Comparison of ENCODE assay signal across 8 cellular contexts in the genomic region with DNA sequence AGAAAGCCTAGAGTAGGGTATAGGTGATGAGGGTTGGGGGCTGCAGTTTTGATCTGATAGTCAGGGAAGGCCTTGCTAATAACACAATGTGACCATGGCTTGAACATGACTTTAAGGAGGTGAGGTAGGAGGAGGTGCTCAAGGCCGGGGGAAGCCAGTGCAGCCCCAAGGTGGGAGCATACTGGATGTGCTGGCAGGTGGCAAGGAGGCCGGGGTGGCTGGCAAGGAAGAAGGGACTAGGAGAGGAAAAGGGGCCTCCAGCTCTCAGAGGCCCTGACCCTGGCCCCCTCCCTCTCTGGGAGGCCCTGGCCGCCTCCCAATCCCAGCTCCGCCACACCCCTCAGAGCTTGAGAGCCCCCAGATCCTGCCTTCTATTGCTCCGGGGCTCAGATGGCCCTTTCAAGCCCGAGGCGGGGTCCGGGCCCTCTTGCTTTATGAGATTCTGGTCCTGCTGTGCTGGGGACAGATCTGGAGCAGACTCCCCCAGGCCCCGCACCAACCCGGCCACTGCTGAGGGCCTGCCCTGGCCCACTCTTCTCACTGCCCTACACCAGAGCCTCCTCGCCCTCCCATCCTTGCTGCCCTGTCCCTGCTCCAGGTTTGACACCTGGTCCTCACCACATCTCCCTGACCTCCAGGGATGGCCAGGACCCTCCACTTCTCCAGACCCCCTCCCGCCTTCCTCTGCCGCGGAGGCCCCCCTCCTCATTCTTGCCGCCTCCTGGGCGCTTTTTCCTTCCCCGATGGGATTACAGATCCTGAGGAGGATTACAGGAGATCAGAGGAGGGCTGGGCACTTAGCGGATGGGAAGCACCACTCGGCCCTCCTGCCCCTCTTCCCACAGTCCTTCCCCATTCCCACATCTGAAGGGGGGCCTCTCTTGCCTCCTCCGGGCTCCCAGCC. TPM values are rescaled to one million over a fixed set of nuclear protein-coding genes. Genes with fewer than 3 reads are reported as not detected.
A peak's percentile ranks its signal among the peaks of the same experiment; 100 is the strongest.
DNase-seq lines count a peak whose midpoint lies in the region; ATAC-seq, FAIRE-seq and TF ChIP-seq lines count a peak whose summit lies in the region.

No MANE protein-coding gene starts in this region.

- H3K36me3 ChIP-seq in heart right ventricle (peaks cover 0 to 53% (median 8%) of the 10 kb centered on the region in 9 donors), astrocyte (ENCODE audit: insufficient read depth, low read length) (peaks cover 2% of the 10 kb centered on the region), upper lobe of right lung (peaks cover 7% of the 10 kb centered on the region)

- TF ChIP-seq CTCF in heart right ventricle (IDR thresholded peaks at IDR 0.05): no peak
- TF ChIP-seq CTCF in astrocyte (IDR thresholded peaks at IDR 0.05; ENCODE audit: insufficient read depth, low read depth, low read length): no peak
- TF ChIP-seq CTCF in upper lobe of right lung (IDR thresholded peaks at IDR 0.05): no peak

- peaks cover 32% of the 10 kb centered on the region for H3K79me2 ChIP-seq in astrocyte (ENCODE audit: insufficient read depth, low read length)

- H3K27ac ChIP-seq in heart right ventricle: peak overlapping the region in 3 of 10 donors; percentile 5 to 99 (median 98)
- H3K27ac ChIP-seq in astrocyte (ENCODE audit: low read depth, low read length): peak overlapping the region; percentile 29
- no peak overlapping the region for H3K27ac ChIP-seq in upper lobe of right lung

- H2AFZ ChIP-seq in astrocyte (ENCODE audit: low read depth, low read length): no peak overlapping the region

- no peaks in the 10 kb centered on the region for H3K27me3 Mint-ChIP-seq in astrocyte (ENCODE audit: low read depth, unreplicated experiment)
- no peaks in the 10 kb centered on the region for H3K27me3 Mint-ChIP-seq in memory B cell

- H3K4me3 ChIP-seq in heart right ventricle (peak overlapping the region in 9 of 10 donors; percentile 60 to 96 (median 79)), astrocyte (ENCODE audit: insufficient read depth, low read depth, low read length) (peak overlapping the region; percentile 78), upper lobe of right lung (peak overlapping the region; percentile 87)

- H3K4me2 ChIP-seq in astrocyte (ENCODE audit: low read length): peak overlapping the region; percentile 87

- intact Hi-C loops in heart right ventricle (cut with DNase I) (loop anchor here in 3 of 10 donors (2.0 to 10.0 kb wide), 3 partner anchors 35 to 109 kb away; partner anchors contain the start of genes GSTP1 (in 1 of the 3), RAD9A (in 1 of the 3) and TMEM134 (in 1 of the 3)), cardiac septum (cut with DNase I) (no loop called here), upper lobe of right lung (cut with DNase I) (loop anchor here (10.0 kb wide), 1 partner anchor 99 kb away; the partner anchor contains the start of genes PPP1CA and TBC1D10C)

- peak overlapping the region; percentile 81 for H3K4me3 Mint-ChIP-seq in astrocyte (ENCODE audit: unreplicated experiment)
- H3K4me3 Mint-ChIP-seq in memory B cell: peak overlapping the region; percentile 74

- H4K20me1 ChIP-seq in astrocyte (ENCODE audit: insufficient read depth, low read length): peaks cover 46% of the 10 kb centered on the region

- H3K4me1 ChIP-seq in heart right ventricle: peaks cover 17 to 49% (median 38%) of the 10 kb centered on the region in 9 donors
- peaks cover 35% of the 10 kb centered on the region for H3K4me1 ChIP-seq in astrocyte (ENCODE audit: insufficient read depth, low read length)
- H3K4me1 ChIP-seq in upper lobe of right lung: peaks cover 29% of the 10 kb centered on the region

- FAIRE-seq in astrocyte (lab: Jason Lieb, UNC): no peak

- H3K4me1 Mint-ChIP-seq in astrocyte (ENCODE audit: low read depth, unreplicated experiment): peaks cover 8% of the 10 kb centered on the region
- H3K4me1 Mint-ChIP-seq in memory B cell: peaks cover 28% of the 10 kb centered on the region

- H3K9me3 Mint-ChIP-seq in astrocyte (ENCODE audit: unreplicated experiment) (no peaks in the 10 kb centered on the region), memory B cell (no peaks in the 10 kb centered on the region)

- H3K36me3 Mint-ChIP-seq in astrocyte (ENCODE audit: low read depth, unreplicated experiment) (peaks cover 14% of the 10 kb centered on the region), memory B cell (peaks cover 15% of the 10 kb centered on the region)

- H3K9me3 ChIP-seq in heart right ventricle (no peaks in the 10 kb centered on the region), astrocyte (ENCODE audit: insufficient read depth, low read depth, low read length) (no peaks in the 10 kb centered on the region), upper lobe of right lung (no peaks in the 10 kb centered on the region)

- DNase-seq in heart right ventricle: no peak
- no peak for DNase-seq in cardiac septum (ENCODE audit: low spot score)
- DNase-seq in astrocyte (ENCODE audit: low read depth): no peak
- DNase-seq in memory B cell (ENCODE audit: low spot score in 2 of 2): no peak
- no peak for DNase-seq in upper lobe of right lung
- no peak for DNase-seq in NCI-H748 (lab: John Stamatoyannopoulos, UW; ENCODE audit: unreplicated experiment)

- WGBS in heart right ventricle, 2 donors: 77 to 82% methylated on average over 18 to 20 of the region's 20 CpGs

- peak overlapping the region; percentile 85 for H3K9ac ChIP-seq in astrocyte (ENCODE audit: low read length)

- peak overlapping the region; percentile 18 for H3K27ac Mint-ChIP-seq in astrocyte (ENCODE audit: unreplicated experiment)
- H3K27ac Mint-ChIP-seq in memory B cell: peak overlapping the region; percentile 43

- ATAC-seq in heart right ventricle (no peak), memory B cell (ENCODE audit: low read depth) (no peak), upper lobe of right lung (no peak), HG03469 (IDR thresholded peaks at IDR 0.05; ENCODE audit: unreplicated experiment) (no peak), HG03565 (IDR thresholded peaks at IDR 0.05; ENCODE audit: unreplicated experiment) (no peak)

- H3K27me3 ChIP-seq in heart right ventricle (no peaks in the 10 kb centered on the region), astrocyte (ENCODE audit: insufficient read depth, low read length) (no peaks in the 10 kb centered on the region), upper lobe of right lung (no peaks in the 10 kb centered on the region)

RNA-seq across cellular contexts. Expression of gene PITPNM1, which starts 1.8 kb away (rescaled TPM):
- total RNA-seq in heart right ventricle (10 to 100 TPM; 21.3 to 68.9 (median 28.8) TPM), cardiac septum (40.0 TPM), astrocyte (61.1 and 71.5 TPM in 2 replicates), upper lobe of right lung (38.2 TPM)
- polyA plus RNA-seq in heart right ventricle: 10 to 100 TPM; 24.9 to 40.1 TPM

RNA-seq across cellular contexts. Expression of gene CDK2AP2, which starts 4.6 kb away (rescaled TPM):
- total RNA-seq in heart right ventricle (10 to 100 TPM; 29.3 to 94.1 (median 53.4) TPM), cardiac septum (72.9 TPM), astrocyte (36.1 and 45.0 TPM in 2 replicates), upper lobe of right lung (84.2 TPM)
- 100 to 1,000 TPM in 1 of 2 donors, 10 to 100 TPM in 1; 80.0 to 602 TPM for polyA plus RNA-seq in heart right ventricle

RNA-seq across cellular contexts. Expression of gene CABP2, which starts 19.9 kb away (rescaled TPM):
- total RNA-seq in heart right ventricle (not detected), cardiac septum (not detected), astrocyte (not detected in 2 replicates), upper lobe of right lung (not detected)
- not detected for polyA plus RNA-seq in heart right ventricle

RNA-seq across cellular contexts. Expression of gene AIP, which starts 20.5 kb away (rescaled TPM):
- total RNA-seq in heart right ventricle (10 to 100 TPM; 37.5 to 63.0 (median 49.8) TPM), cardiac septum (43.6 TPM), astrocyte (42.1 and 43.6 TPM in 2 replicates), upper lobe of right lung (87.0 TPM)
- 100 to 1,000 TPM in 1 of 2 donors, 10 to 100 TPM in 1; 74.8 to 104 TPM for polyA plus RNA-seq in heart right ventricle

RNA-seq across cellular contexts. Expression of gene TMEM134, which starts 34.3 kb away (rescaled TPM):
- 100 to 1,000 TPM in 1 of 10 donors, 10 to 100 TPM in 9; 69.8 to 104 (median 81.2) TPM for total RNA-seq in heart right ventricle
- polyA plus RNA-seq in heart right ventricle: 10 to 100 TPM; 78.0 to 94.4 TPM
- total RNA-seq in cardiac septum: 76.1 TPM
- 38.0 and 48.1 TPM in 2 replicates for total RNA-seq in astrocyte
- 46.9 TPM for total RNA-seq in upper lobe of right lung
